In genomic region chr10:3464760-3465405, GRCh38 we compare ENCODE assay signal across 11 cellular contexts.
DNase-seq lines count a peak whose midpoint lies in the region; ATAC-seq and TF ChIP-seq lines count a peak whose summit lies in the region.
"Had no signal": no experiment of that assay in that cellular context is flagged by ENCODE, and none has a peak within 500 bp of the region (broad histone marks: within the 10 kb centered on the region; RNA-seq: fewer than 3 reads in every experiment).

No MANE protein-coding gene starts in this region.

- no peak for ATAC-seq in Right ventricle myocardium superior (ENCODE audit: poor library complexity)
- no peak for ATAC-seq in HG03135 (IDR thresholded peaks at IDR 0.05; ENCODE audit: unreplicated experiment)
- ATAC-seq in HG02763 (IDR thresholded peaks at IDR 0.05; ENCODE audit: unreplicated experiment): no peak

- peak overlapping the region; percentile 46 to 63 for H3K27ac ChIP-seq in right atrium auricular region
- H3K27ac ChIP-seq in muscle layer of duodenum (ENCODE audit: low read length): peak overlapping the region; percentile 18
- H3K27ac ChIP-seq in vagina: peak overlapping the region; percentile 96

- TF ChIP-seq CTCF in right atrium auricular region (IDR thresholded peaks at IDR 0.05) (no peak), vagina (IDR thresholded peaks at IDR 0.05) (no peak)

- H3K4me1 ChIP-seq in right atrium auricular region: peaks cover 0 to 30% of the 10 kb centered on the region in 2 donors
- H3K4me1 ChIP-seq in muscle layer of duodenum (ENCODE audit: control insufficient read depth in 1 of 2, insufficient read depth in 2 of 2, low read length in 2 of 2): peaks cover 10 to 11% of the 10 kb centered on the region in 2 donors
- H3K4me1 ChIP-seq in vagina: peaks cover 44% of the 10 kb centered on the region

- H3K36me3 ChIP-seq in right atrium auricular region: no peaks in the 10 kb centered on the region
- H3K36me3 ChIP-seq in muscle layer of duodenum (ENCODE audit: control insufficient read depth in 1 of 2, insufficient read depth in 2 of 2, low read length in 2 of 2): peaks cover 0 to 11% of the 10 kb centered on the region in 2 donors
- H3K36me3 ChIP-seq in vagina: no peaks in the 10 kb centered on the region

- peaks cover 41% of the 10 kb centered on the region for H3K4me1 Mint-ChIP-seq in activated CD4-positive, alpha-beta T cell treated with anti-CD3 and anti-CD28 coated beads, Interleukin-2, amount 10 ng/mL, durations not matched to agents 24 days and 14 days

- no peak for TF ChIP-seq POLR2A in vagina (IDR thresholded peaks at IDR 0.05)

- no peaks in the 10 kb centered on the region for H3K27me3 ChIP-seq in right atrium auricular region
- no peaks in the 10 kb centered on the region for H3K27me3 ChIP-seq in muscle layer of duodenum (ENCODE audit: low read depth, low read length)
- H3K27me3 ChIP-seq in vagina: no peaks in the 10 kb centered on the region

- H3K27ac Mint-ChIP-seq in activated CD4-positive, alpha-beta T cell treated with anti-CD3 and anti-CD28 coated beads, Interleukin-2, amount 10 ng/mL, durations not matched to agents 24 days and 14 days: no peak overlapping the region

- no peaks in the 10 kb centered on the region for H3K27me3 Mint-ChIP-seq in activated CD4-positive, alpha-beta T cell treated with anti-CD3 and anti-CD28 coated beads, Interleukin-2, amount 10 ng/mL, durations not matched to agents 24 days and 14 days

- H3K9me3 ChIP-seq in right atrium auricular region (no peaks in the 10 kb centered on the region), muscle layer of duodenum (ENCODE audit: control insufficient read depth in 1 of 2, low read length in 2 of 2) (no peaks in the 10 kb centered on the region), vagina (no peaks in the 10 kb centered on the region)

- intact Hi-C loops in Right ventricle myocardium superior (cut with DNase I) (loop anchor here (10.0 kb wide), 1 partner anchor 310 kb away; no protein-coding TSS in a partner anchor), vagina (cut with DNase I) (loop anchor here (5.0 kb wide), 1 partner anchor 322 kb away; the partner anchor contains the start of gene KLF6)
- intact Hi-C loops in activated CD4-positive, alpha-beta T cell treated with anti-CD3 and anti-CD28 coated beads, Interleukin-2, amount 10 ng/mL, durations not matched to agents 24 days and 14 days (cut with micrococcal nuclease): loop anchor here (5.0 kb wide), 5 partner anchors 238 to 1187 kb away; no protein-coding TSS in a partner anchor

- DNase-seq in right atrium auricular region (ENCODE audit: low spot score) (peak; percentile 55), Right ventricle myocardium superior (no peak), ecto neural progenitor cell (ENCODE audit: low spot score) (peak; percentile 32), vagina (ENCODE audit: extremely low spot score in 2 of 2) (peak; percentile 31 to 80)
- DNase-seq in activated CD4-positive, alpha-beta T cell treated with anti-CD3 and anti-CD28 coated beads, Interleukin-2, amount 10 ng/mL, durations not matched to agents 24 days and 14 days: no peak
- DNase-seq: glutamatergic neuron; NCI-H2171 treated with DMSO at 0.1 percent for 48 hours; stimulated activated CD4-positive, alpha-beta T cell treated with anti-CD3 and anti-CD28 coated beads, Interleukin-12 subunit alpha, Interleukin-12 subunit beta, amount 100 ng/mL, for 4 hours had no signal

- peaks cover 10% of the 10 kb centered on the region for H3K9me3 Mint-ChIP-seq in activated CD4-positive, alpha-beta T cell treated with anti-CD3 and anti-CD28 coated beads, Interleukin-2, amount 10 ng/mL, durations not matched to agents 24 days and 14 days

- H3K4me3 ChIP-seq in right atrium auricular region: no peak overlapping the region
- H3K4me3 ChIP-seq in muscle layer of duodenum (ENCODE audit: low read depth in 1 of 2, low read length in 2 of 2): no peak overlapping the region
- no peak overlapping the region for H3K4me3 ChIP-seq in vagina

- no peaks in the 10 kb centered on the region for H3K36me3 Mint-ChIP-seq in activated CD4-positive, alpha-beta T cell treated with anti-CD3 and anti-CD28 coated beads, Interleukin-2, amount 10 ng/mL, durations not matched to agents 24 days and 14 days (ENCODE audit: low read depth)

- H3K4me3 Mint-ChIP-seq in activated CD4-positive, alpha-beta T cell treated with anti-CD3 and anti-CD28 coated beads, Interleukin-2, amount 10 ng/mL, durations not matched to agents 24 days and 14 days: no peak overlapping the region

Comparison
In these comparisons a context has a peak if more than half of its experiments do, and no peak if none do; other contexts are left out.
1. DNase-seq: peak in right atrium auricular region (single experiment), ecto neural progenitor cell (single experiment) and vagina (2 of 2); none in Right ventricle myocardium superior (single experiment) and activated CD4-positive, alpha-beta T cell treated with anti-CD3 and anti-CD28 coated beads, Interleukin-2, amount 10 ng/mL, durations not matched to agents 24 days and 14 days (single experiment).
2. H3K27ac ChIP-seq: peak in every context shown above with its lines; median percentile 96 in vagina; 54 in right atrium auricular region; 18 in muscle layer of duodenum.